In the genomic region with DNA sequence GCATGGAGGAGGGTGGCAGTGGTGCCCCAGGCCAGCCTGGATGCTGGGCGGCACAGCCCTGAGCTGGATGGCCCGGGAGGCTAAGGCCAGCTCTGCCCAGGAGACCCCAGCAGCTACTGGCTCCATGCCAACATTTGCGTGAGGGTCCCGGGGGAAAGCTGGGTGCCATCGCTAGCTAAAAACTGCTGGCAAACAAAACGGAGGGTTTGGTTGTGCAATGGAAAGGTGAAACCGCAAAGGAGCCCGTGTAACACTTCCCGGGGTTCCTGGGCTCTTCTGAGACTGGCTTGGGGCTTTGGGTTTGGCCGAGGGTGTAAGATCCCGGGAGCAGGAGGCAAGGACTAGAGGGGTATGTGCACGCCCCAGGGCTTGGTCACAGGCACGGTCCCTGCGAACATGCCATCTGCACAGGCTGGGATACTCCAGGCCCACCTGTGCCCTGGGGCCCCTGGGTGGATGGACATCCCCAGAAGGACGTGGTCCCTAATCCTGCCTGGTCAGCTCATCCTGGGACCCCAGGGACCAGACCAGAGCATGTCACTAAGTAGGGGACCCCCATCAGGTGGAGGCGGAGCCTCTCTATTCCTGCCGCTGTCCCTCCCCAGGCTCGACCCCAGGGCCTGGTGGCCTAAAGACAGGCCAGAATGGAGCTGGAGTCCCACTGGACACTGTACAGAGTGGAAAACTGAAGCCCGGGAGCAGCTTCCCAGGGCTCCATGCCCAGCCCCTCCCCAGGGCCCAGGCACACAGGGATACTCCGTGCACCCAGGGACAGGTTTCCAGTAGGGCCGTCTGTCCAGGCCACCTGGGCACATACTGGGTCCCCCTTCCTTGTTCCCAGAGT, we compare ENCODE assay signal across 14 cellular contexts. TPM values are rescaled to one million over a fixed set of nuclear protein-coding genes. Genes with fewer than 3 reads are reported as not detected.
"Had no signal": no experiment of that assay in that cellular context is flagged by ENCODE, and none has a peak within 500 bp of the region (broad histone marks: within the 10 kb centered on the region; RNA-seq: fewer than 3 reads in every experiment).

No MANE protein-coding gene starts in this region.

- DNase-seq: activated CD4-positive, alpha-beta T cell treated with anti-CD3 and anti-CD28 coated beads for 1 hour; activated CD4-positive, alpha-beta T cell treated with anti-CD3 and anti-CD28 coated beads, Interleukin-2, amount 50 U/mL, for 48 hours; activated CD8-positive, alpha-beta memory T cell treated with anti-CD3 and anti-CD28 coated beads, Interleukin-2, amount 10 ng/mL, durations not matched to agents 7 days and 5 days; activated naive CD4-positive, alpha-beta T cell; esophagus squamous epithelium; foreskin fibroblast; stimulated activated CD4-positive, alpha-beta T cell treated with anti-CD3 and anti-CD28 coated beads, Interleukin-12 subunit alpha, Interleukin-12 subunit beta, amount 100 ng/mL, for 4 hours; stimulated activated naive CD4-positive, alpha-beta T cell; trophoblast cell had no signal

- H3K27ac Mint-ChIP-seq: activated CD8-positive, alpha-beta memory T cell treated with anti-CD3 and anti-CD28 coated beads, Interleukin-2, amount 10 ng/mL, durations not matched to agents 7 days and 5 days had no signal

- ATAC-seq: activated CD8-positive, alpha-beta memory T cell treated with anti-CD3 and anti-CD28 coated beads, Interleukin-2, amount 10 ng/mL, durations not matched to agents 7 days and 5 days; left lung had no signal

- H3K27ac ChIP-seq: esophagus squamous epithelium, left lung, neural progenitor cell, parathyroid adenoma had no signal

- H3K4me1 ChIP-seq: parathyroid adenoma had no signal

- H3K4me2 ChIP-seq: neural progenitor cell had no signal

- H3K4me3 ChIP-seq: esophagus squamous epithelium, heart right ventricle, left lung, neural progenitor cell had no signal

- H3K36me3 Mint-ChIP-seq: activated CD8-positive, alpha-beta memory T cell treated with anti-CD3 and anti-CD28 coated beads, Interleukin-2, amount 10 ng/mL, durations not matched to agents 7 days and 5 days; neural progenitor cell had no signal

- H3K36me3 ChIP-seq: esophagus squamous epithelium, heart right ventricle, left lung, neural progenitor cell had no signal

- H3K27me3 ChIP-seq: heart right ventricle had no signal

- H3K9ac ChIP-seq: neural progenitor cell, parathyroid adenoma had no signal

- H3K4me3 Mint-ChIP-seq: activated CD8-positive, alpha-beta memory T cell treated with anti-CD3 and anti-CD28 coated beads, Interleukin-2, amount 10 ng/mL, durations not matched to agents 7 days and 5 days had no signal

- H3K9me3 ChIP-seq: esophagus squamous epithelium, heart right ventricle, left lung had no signal

RNA-seq across cellular contexts. Expression of a gene that starts 44.6 kb away (rescaled TPM):
- total RNA-seq: T-helper 2 cell treated with Interferon-gamma antibody and Interleukin-4, amounts not matched to agents 100 ng/mL and 5 ng/mL, for 36 hours had no signal
